26 cellular contexts compared by ENCODE assay signal in genomic region chr21:17798796-17799195, GRCh38. TPM values are rescaled to one million over a fixed set of nuclear protein-coding genes. Genes with fewer than 3 reads are reported as not detected.
DNase-seq lines count a peak whose midpoint lies in the region; ATAC-seq lines count a peak whose summit lies in the region.
"Had no signal": no experiment of that assay in that cellular context is flagged by ENCODE, and none has a peak within 500 bp of the region (broad histone marks: within the 10 kb centered on the region; RNA-seq: fewer than 3 reads in every experiment).

No MANE protein-coding gene starts in this region.

- H3K36me3 Mint-ChIP-seq in activated CD4-positive, alpha-beta T cell treated with anti-CD3 and anti-CD28 coated beads, Interleukin-2, amount 10 ng/mL, durations not matched to agents 24 days and 14 days (ENCODE audit: low read depth), result peaks cover 50% of the 10 kb centered on the region
- peaks cover 58% of the 10 kb centered on the region for H3K36me3 Mint-ChIP-seq in activated CD4-positive, alpha-beta T cell treated with anti-CD3 and anti-CD28 coated beads, Interleukin-2, amount 10 ng/mL, durations not matched to agents 7 days and 5 days (ENCODE audit: low read depth)
- peaks cover 48% of the 10 kb centered on the region for H3K36me3 Mint-ChIP-seq in effector memory CD8-positive, alpha-beta T cell (ENCODE audit: insufficient read depth)

- CTCF ChIA-PET in activated CD4-positive, alpha-beta T cell treated with anti-CD3 and anti-CD28 coated beads, Interleukin-2, amount 10 ng/mL, durations not matched to agents 7 days and 5 days (lab: Charles Lee), result interaction anchor here (1.1 to 1.2 kb wide), 2 partner anchors 15 to 18 kb away, joined by 3 read pairs; no protein-coding TSS in a partner anchor

- DNase-seq in activated CD4-positive, alpha-beta T cell treated with anti-CD3 and anti-CD28 coated beads, Interleukin-2, amount 10 ng/mL, durations not matched to agents 24 days and 14 days, result peak; percentile 34
- no peak for DNase-seq in activated CD4-positive, alpha-beta T cell treated with anti-CD3 and anti-CD28 coated beads, Interleukin-2, amount 10 ng/mL, durations not matched to agents 7 days and 5 days
- DNase-seq in NCI-H82 (lab: John Stamatoyannopoulos, UW) (peak; percentile 88), sciatic nerve (ENCODE audit: low spot score) (no peak), NCI-H2196 (lab: John Stamatoyannopoulos, UW; ENCODE audit: unreplicated experiment) (no peak), NCI-H187 (lab: John Stamatoyannopoulos, UW) (no peak), SKM-1 treated with dmso at 0.1 percent for 144 hours (lab: John Stamatoyannopoulos, UW; ENCODE audit: unreplicated experiment) (no peak)
- DNase-seq in effector memory CD8-positive, alpha-beta T cell, result no peak
- DNase-seq: 8988T; activated CD4-positive, alpha-beta T cell treated with anti-CD3 and anti-CD28 coated beads, Interleukin-2, amount 50 U/mL, for 4 hours; activated gamma-delta T cell; adrenal gland; AML-193; COR-L47; cortex of kidney; esophagus squamous epithelium; islet precursor cell; NCI-H146; NCI-H2171; NCI-H748 treated with DMSO at 0.1 percent for 48 hours; stimulated activated CD8-positive, alpha-beta memory T cell treated with anti-CD3 and anti-CD28 coated beads, Interleukin-4, amount 100 ng/mL, for 48 hours; T1000; transverse colon had no signal

- ATAC-seq in effector memory CD8-positive, alpha-beta T cell (replicated peaks), result no peak
- peak; percentile 62 for ATAC-seq in sciatic nerve
- ATAC-seq: GM12878, SK-N-SH treated with all-trans-retinoic acid at 6 μM for 48 hours, WTC11 had no signal

- H3K27me3 Mint-ChIP-seq in activated CD4-positive, alpha-beta T cell treated with anti-CD3 and anti-CD28 coated beads, Interleukin-2, amount 10 ng/mL, durations not matched to agents 24 days and 14 days, result no peaks in the 10 kb centered on the region
- H3K27me3 Mint-ChIP-seq in activated CD4-positive, alpha-beta T cell treated with anti-CD3 and anti-CD28 coated beads, Interleukin-2, amount 10 ng/mL, durations not matched to agents 7 days and 5 days, result no peaks in the 10 kb centered on the region
- no peaks in the 10 kb centered on the region for H3K27me3 Mint-ChIP-seq in effector memory CD8-positive, alpha-beta T cell

- no peak overlapping the region for H3K4me3 Mint-ChIP-seq in activated CD4-positive, alpha-beta T cell treated with anti-CD3 and anti-CD28 coated beads, Interleukin-2, amount 10 ng/mL, durations not matched to agents 24 days and 14 days
- H3K4me3 Mint-ChIP-seq in activated CD4-positive, alpha-beta T cell treated with anti-CD3 and anti-CD28 coated beads, Interleukin-2, amount 10 ng/mL, durations not matched to agents 7 days and 5 days, result no peak overlapping the region
- peak overlapping the region in 1 of 2 donors; percentile 59 for H3K4me3 Mint-ChIP-seq in effector memory CD8-positive, alpha-beta T cell
- H3K4me3 Mint-ChIP-seq: WTC11 had no signal

- H3K27ac Mint-ChIP-seq in activated CD4-positive, alpha-beta T cell treated with anti-CD3 and anti-CD28 coated beads, Interleukin-2, amount 10 ng/mL, durations not matched to agents 24 days and 14 days, result no peak overlapping the region
- no peak overlapping the region for H3K27ac Mint-ChIP-seq in activated CD4-positive, alpha-beta T cell treated with anti-CD3 and anti-CD28 coated beads, Interleukin-2, amount 10 ng/mL, durations not matched to agents 7 days and 5 days
- peak overlapping the region; percentile 79 to 93 for H3K27ac Mint-ChIP-seq in effector memory CD8-positive, alpha-beta T cell

- H3K4me1 Mint-ChIP-seq in activated CD4-positive, alpha-beta T cell treated with anti-CD3 and anti-CD28 coated beads, Interleukin-2, amount 10 ng/mL, durations not matched to agents 24 days and 14 days, result peaks cover 39% of the 10 kb centered on the region
- peaks cover 39% of the 10 kb centered on the region for H3K4me1 Mint-ChIP-seq in activated CD4-positive, alpha-beta T cell treated with anti-CD3 and anti-CD28 coated beads, Interleukin-2, amount 10 ng/mL, durations not matched to agents 7 days and 5 days
- H3K4me1 Mint-ChIP-seq in effector memory CD8-positive, alpha-beta T cell (ENCODE audit: low read depth in 2 of 2), result peaks cover 32 to 49% of the 10 kb centered on the region in 2 donors
- H3K4me1 Mint-ChIP-seq: WTC11 had no signal

- H3K9me3 Mint-ChIP-seq in activated CD4-positive, alpha-beta T cell treated with anti-CD3 and anti-CD28 coated beads, Interleukin-2, amount 10 ng/mL, durations not matched to agents 24 days and 14 days, result no peaks in the 10 kb centered on the region
- H3K9me3 Mint-ChIP-seq in activated CD4-positive, alpha-beta T cell treated with anti-CD3 and anti-CD28 coated beads, Interleukin-2, amount 10 ng/mL, durations not matched to agents 7 days and 5 days, result no peaks in the 10 kb centered on the region
- no peaks in the 10 kb centered on the region for H3K9me3 Mint-ChIP-seq in effector memory CD8-positive, alpha-beta T cell

- intact Hi-C loops in activated CD4-positive, alpha-beta T cell treated with anti-CD3 and anti-CD28 coated beads, Interleukin-2, amount 10 ng/mL, durations not matched to agents 24 days and 14 days (cut with micrococcal nuclease), result no loop called here
- intact Hi-C loops in sciatic nerve (cut with DNase I), result no loop called here

- POLR2A ChIA-PET in activated CD4-positive, alpha-beta T cell treated with anti-CD3 and anti-CD28 coated beads, Interleukin-2, amount 10 ng/mL, durations not matched to agents 7 days and 5 days (lab: Charles Lee), result no interaction called here

RNA-seq across cellular contexts. Expression of gene C21orf91, which starts 20.4 kb away (rescaled TPM):
- total RNA-seq in activated CD4-positive, alpha-beta T cell treated with anti-CD3 and anti-CD28 coated beads, Interleukin-2, amount 10 ng/mL, durations not matched to agents 24 days and 14 days, result 37.0 and 39.6 TPM in 2 replicates
- total RNA-seq in activated CD4-positive, alpha-beta T cell treated with anti-CD3 and anti-CD28 coated beads, Interleukin-2, amount 10 ng/mL, durations not matched to agents 7 days and 5 days, result 10 to 100 TPM; 41.5 to 56.3 TPM
- 24.4 TPM for total RNA-seq in sciatic nerve

Comparison
In these comparisons a context has a peak if more than half of its experiments do, and no peak if none do; other contexts are left out.
1. DNase-seq: peak in activated CD4-positive, alpha-beta T cell treated with anti-CD3 and anti-CD28 coated beads, Interleukin-2, amount 10 ng/mL, durations not matched to agents 24 days and 14 days (single experiment) and NCI-H82 (single experiment); none in activated CD4-positive, alpha-beta T cell treated with anti-CD3 and anti-CD28 coated beads, Interleukin-2, amount 10 ng/mL, durations not matched to agents 7 days and 5 days (single experiment), effector memory CD8-positive, alpha-beta T cell (0 of 3), sciatic nerve (single experiment), NCI-H2196 (single experiment), NCI-H187 (0 of 2) and SKM-1 treated with dmso at 0.1 percent for 144 hours (single experiment).
2. H3K27ac Mint-ChIP-seq: peak in effector memory CD8-positive, alpha-beta T cell (2 of 2); none in activated CD4-positive, alpha-beta T cell treated with anti-CD3 and anti-CD28 coated beads, Interleukin-2, amount 10 ng/mL, durations not matched to agents 24 days and 14 days (single experiment) and activated CD4-positive, alpha-beta T cell treated with anti-CD3 and anti-CD28 coated beads, Interleukin-2, amount 10 ng/mL, durations not matched to agents 7 days and 5 days (single experiment).